8 cellular contexts compared by ENCODE assay signal in genomic region chr22:22593964-22594656, GRCh38. TPM values are rescaled to one million over a fixed set of nuclear protein-coding genes. Genes with fewer than 3 reads are reported as not detected.
DNase-seq lines count a peak whose midpoint lies in the region; ATAC-seq, FAIRE-seq and TF ChIP-seq lines count a peak whose summit lies in the region.

No MANE protein-coding gene starts in this region.

- no peaks in the 10 kb centered on the region for H3K27me3 ChIP-seq in ascending aorta

- peak; percentile 1 for DNase-seq in DMS79 (lab: John Stamatoyannopoulos, UW)
- peak; percentile 37 for DNase-seq in HTR-8/SVneo (ENCODE audit: insufficient read length, low spot score)
- peak; percentile 12 for DNase-seq in SKM-1 treated with dmso at 0.1 percent for 144 hours (lab: John Stamatoyannopoulos, UW; ENCODE audit: unreplicated experiment)
- no peak for DNase-seq in ascending aorta (ENCODE audit: low spot score in 2 of 2)
- DNase-seq in iris pigment epithelial cell (ENCODE audit: low read depth), result peak; percentile 53
- peak; percentile 27 to 55 (median 31) for DNase-seq in stimulated activated CD4-positive, alpha-beta T cell treated with anti-CD3 and anti-CD28 coated beads, TNF-alpha, amount 100 ng/mL, for 24 hours (ENCODE audit: low read depth in 3 of 3)

- no peak for ATAC-seq in GM18873 (IDR thresholded peaks at IDR 0.05; ENCODE audit: low FRiP score, unreplicated experiment)
- no peak for ATAC-seq in HG03045 (IDR thresholded peaks at IDR 0.05; ENCODE audit: unreplicated experiment)

- no peak overlapping the region for H3K4me3 ChIP-seq in ascending aorta

- TF ChIP-seq CTCF in ascending aorta (IDR thresholded peaks at IDR 0.05), result peak in 2 of 3 experiments; percentile 14 to 39

- H3K9me3 ChIP-seq in ascending aorta, result no peaks in the 10 kb centered on the region

- intact Hi-C loops in ascending aorta (cut with DNase I), result no loop called here

- no peak overlapping the region for H3K27ac ChIP-seq in ascending aorta

- no peaks in the 10 kb centered on the region for H3K36me3 ChIP-seq in ascending aorta

- no peaks in the 10 kb centered on the region for H3K4me1 ChIP-seq in ascending aorta

- no peak for FAIRE-seq in HTR-8/SVneo (lab: Jason Lieb, UNC)

RNA-seq across cellular contexts. Expression of gene PRAME, which starts 35.0 kb away (rescaled TPM):
- total RNA-seq in ascending aorta, result not detected

RNA-seq across cellular contexts. Expression of gene GGTLC2, which starts 50.3 kb away (rescaled TPM):
- not detected for total RNA-seq in ascending aorta

Comparison
In these comparisons a context has a peak if more than half of its experiments do, and no peak if none do; other contexts are left out.
1. DNase-seq: peak in DMS79 (single experiment), HTR-8/SVneo (single experiment), SKM-1 treated with dmso at 0.1 percent for 144 hours (single experiment), iris pigment epithelial cell (single experiment) and stimulated activated CD4-positive, alpha-beta T cell treated with anti-CD3 and anti-CD28 coated beads, TNF-alpha, amount 100 ng/mL, for 24 hours (3 of 3); none in ascending aorta (0 of 2).